In the genomic region with DNA sequence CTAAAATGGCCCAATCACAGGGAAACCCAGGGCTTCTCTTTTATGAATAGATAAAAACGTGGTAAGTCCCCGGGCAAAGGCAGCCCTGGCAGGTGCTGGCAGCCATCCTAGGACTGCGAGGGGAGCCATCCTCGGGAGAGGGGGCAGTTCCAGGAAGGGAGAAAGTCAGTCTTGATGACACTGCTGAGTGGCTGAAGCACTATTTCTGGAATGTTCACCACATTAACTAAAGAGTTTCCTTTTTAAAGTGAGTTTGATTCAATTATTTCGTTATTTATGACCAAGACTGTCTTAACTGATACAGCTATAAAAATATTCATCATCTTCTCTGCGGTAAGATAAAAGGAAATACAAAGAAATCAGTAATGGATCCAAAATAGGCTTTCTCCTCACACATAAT, we compare ENCODE assay signal across 1 cellular context.
TF ChIP-seq lines count a peak whose summit lies in the region.

No MANE protein-coding gene starts in this region.

TF ChIP-seq in GM23338, 12 proteins besides CTCF, POLR2A, EP300 and RAD21 (continued from another document):
- TF ChIP-seq, protein P1, sequence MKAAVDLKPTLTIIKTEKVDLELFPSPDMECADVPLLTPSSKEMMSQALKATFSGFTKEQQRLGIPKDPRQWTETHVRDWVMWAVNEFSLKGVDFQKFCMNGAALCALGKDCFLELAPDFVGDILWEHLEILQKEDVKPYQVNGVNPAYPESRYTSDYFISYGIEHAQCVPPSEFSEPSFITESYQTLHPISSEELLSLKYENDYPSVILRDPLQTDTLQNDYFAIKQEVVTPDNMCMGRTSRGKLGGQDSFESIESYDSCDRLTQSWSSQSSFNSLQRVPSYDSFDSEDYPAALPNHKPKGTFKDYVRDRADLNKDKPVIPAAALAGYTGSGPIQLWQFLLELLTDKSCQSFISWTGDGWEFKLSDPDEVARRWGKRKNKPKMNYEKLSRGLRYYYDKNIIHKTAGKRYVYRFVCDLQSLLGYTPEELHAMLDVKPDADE (IDR thresholded peaks at IDR 0.05) = no peak
- TF ChIP-seq NANOG (IDR thresholded peaks at IDR 0.05; ENCODE audit: borderline replicate concordance) = no peak
TF ChIP-seq in GM23338: peak in this region for 0.
